8 cellular contexts compared by ENCODE assay signal in the genomic region with DNA sequence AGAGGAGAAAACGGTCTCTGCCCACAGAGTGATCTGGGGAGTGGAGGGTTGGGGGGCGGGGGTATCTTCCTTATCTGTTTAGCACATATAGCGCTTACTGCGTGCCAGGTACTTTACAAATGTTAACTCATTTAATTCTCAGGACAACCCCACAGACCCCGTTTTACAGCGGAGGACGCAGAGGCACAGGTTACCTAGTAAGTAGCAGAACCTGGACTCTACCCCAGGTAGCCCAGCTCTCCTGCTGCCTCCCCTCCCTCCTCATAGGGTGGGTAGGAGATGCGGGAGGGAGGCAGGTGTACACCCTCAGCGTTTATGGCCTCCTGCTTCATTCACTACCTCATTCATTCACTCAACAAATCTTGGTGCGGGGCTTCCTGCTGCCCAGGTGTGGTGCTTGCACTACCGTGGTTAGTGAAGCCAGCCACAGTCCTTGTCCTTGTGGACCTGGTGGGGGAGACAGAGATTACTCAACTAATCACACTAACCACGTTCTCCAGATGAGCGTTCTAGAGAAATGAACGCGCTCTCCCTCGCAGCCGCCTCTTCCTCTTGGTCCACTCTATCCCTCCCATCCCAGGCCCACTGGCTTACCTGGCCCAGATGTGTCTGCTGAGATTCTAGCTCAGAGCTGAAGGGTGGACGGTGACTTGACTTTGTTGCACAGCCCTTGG.
DNase-seq lines count a peak whose midpoint lies in the region; ATAC-seq and TF ChIP-seq lines count a peak whose summit lies in the region.

No MANE protein-coding gene starts in this region.

- 58 to 59% methylated on average over 18 of the region's 18 CpGs for WGBS in thyroid gland, 2 donors

- TF ChIP-seq CTCF in right atrium auricular region (IDR thresholded peaks at IDR 0.05), result no peak
- no peak for TF ChIP-seq CTCF in thyroid gland (IDR thresholded peaks at IDR 0.05)

- peaks cover 20% of the 10 kb centered on the region for H3K27me3 Mint-ChIP-seq in T-helper 2 cell treated with Interferon-gamma antibody and Interleukin-4, amounts not matched to agents 5 μg/mL and 100 μg/mL, for 36 hours (ENCODE audit: low read depth)

- H3K36me3 ChIP-seq in right atrium auricular region, result no peaks in the 10 kb centered on the region
- no peaks in the 10 kb centered on the region for H3K36me3 ChIP-seq in thyroid gland

- ATAC-seq in Right ventricle myocardium superior (ENCODE audit: poor library complexity) (peak; percentile 72), HG02763 (IDR thresholded peaks at IDR 0.05; ENCODE audit: unreplicated experiment) (no peak)

- H3K9me3 ChIP-seq in right atrium auricular region (no peaks in the 10 kb centered on the region), iPS-18c (ENCODE audit: control insufficient read depth, insufficient read depth, low read length) (no peaks in the 10 kb centered on the region), thyroid gland (no peaks in the 10 kb centered on the region)

- TF ChIP-seq POLR2A in thyroid gland (IDR thresholded peaks at IDR 0.05), result no peak

- H3K27ac Mint-ChIP-seq in T-helper 2 cell treated with Interferon-gamma antibody and Interleukin-4, amounts not matched to agents 5 μg/mL and 100 μg/mL, for 36 hours, result no peak overlapping the region

- no peaks in the 10 kb centered on the region for H3K36me3 Mint-ChIP-seq in T-helper 2 cell treated with Interferon-gamma antibody and Interleukin-4, amounts not matched to agents 5 μg/mL and 100 μg/mL, for 36 hours (ENCODE audit: low read depth)

- H3K4me3 ChIP-seq in right atrium auricular region (peak overlapping the region in 1 of 2 donors; percentile 42), iPS-18c (ENCODE audit: insufficient read depth, low read depth, low read length) (peak overlapping the region; percentile 50; the same call in 1 of the 2 replicates), thyroid gland (replicated peaks in 1 of 3) (no peak overlapping the region)

- intact Hi-C loops in Right ventricle myocardium superior (cut with DNase I) (loop anchor here (2.0 kb wide), 1 partner anchor 234 kb away; no protein-coding TSS in a partner anchor), thyroid gland (cut with DNase I) (loop anchor here (2.0 kb wide), 1 partner anchor 234 kb away; no protein-coding TSS in a partner anchor)

- no peak overlapping the region for H3K4me3 Mint-ChIP-seq in T-helper 2 cell treated with Interferon-gamma antibody and Interleukin-4, amounts not matched to agents 5 μg/mL and 100 μg/mL, for 36 hours

- H3K27ac ChIP-seq in right atrium auricular region, result no peak overlapping the region
- no peak overlapping the region for H3K27ac ChIP-seq in thyroid gland

- no peaks in the 10 kb centered on the region for H3K27me3 ChIP-seq in right atrium auricular region
- no peaks in the 10 kb centered on the region for H3K27me3 ChIP-seq in thyroid gland

- H3K9me3 Mint-ChIP-seq in T-helper 2 cell treated with Interferon-gamma antibody and Interleukin-4, amounts not matched to agents 5 μg/mL and 100 μg/mL, for 36 hours, result no peaks in the 10 kb centered on the region

- H3K4me1 ChIP-seq in right atrium auricular region, result peaks cover 0 to 8% of the 10 kb centered on the region in 2 donors
- peaks cover 0 to 8% of the 10 kb centered on the region in 2 donors for H3K4me1 ChIP-seq in thyroid gland

- H3K4me1 Mint-ChIP-seq in T-helper 2 cell treated with Interferon-gamma antibody and Interleukin-4, amounts not matched to agents 5 μg/mL and 100 μg/mL, for 36 hours (ENCODE audit: low read depth), result peaks cover 3% of the 10 kb centered on the region

- DNase-seq in Right ventricle myocardium superior (no peak), right atrium auricular region (ENCODE audit: low spot score) (no peak), SW480 (ENCODE audit: low spot score) (peak; percentile 13), thyroid gland (peak; percentile 2 to 9), NCI-H446 (lab: John Stamatoyannopoulos, UW) (no peak)
- DNase-seq in T-helper 2 cell treated with Interferon-gamma antibody and Interleukin-4, amounts not matched to agents 5 μg/mL and 100 μg/mL, for 36 hours (ENCODE audit: low spot score), result no peak

Comparison
In these comparisons a context has a peak if more than half of its experiments do, and no peak if none do; other contexts are left out.
1. DNase-seq: peak in SW480 (single experiment) and thyroid gland (2 of 2); none in Right ventricle myocardium superior (single experiment), right atrium auricular region (single experiment), T-helper 2 cell treated with Interferon-gamma antibody and Interleukin-4, amounts not matched to agents 5 μg/mL and 100 μg/mL, for 36 hours (single experiment) and NCI-H446 (0 of 2).